ENCODE assay signal across 8 cellular contexts in the genomic region with DNA sequence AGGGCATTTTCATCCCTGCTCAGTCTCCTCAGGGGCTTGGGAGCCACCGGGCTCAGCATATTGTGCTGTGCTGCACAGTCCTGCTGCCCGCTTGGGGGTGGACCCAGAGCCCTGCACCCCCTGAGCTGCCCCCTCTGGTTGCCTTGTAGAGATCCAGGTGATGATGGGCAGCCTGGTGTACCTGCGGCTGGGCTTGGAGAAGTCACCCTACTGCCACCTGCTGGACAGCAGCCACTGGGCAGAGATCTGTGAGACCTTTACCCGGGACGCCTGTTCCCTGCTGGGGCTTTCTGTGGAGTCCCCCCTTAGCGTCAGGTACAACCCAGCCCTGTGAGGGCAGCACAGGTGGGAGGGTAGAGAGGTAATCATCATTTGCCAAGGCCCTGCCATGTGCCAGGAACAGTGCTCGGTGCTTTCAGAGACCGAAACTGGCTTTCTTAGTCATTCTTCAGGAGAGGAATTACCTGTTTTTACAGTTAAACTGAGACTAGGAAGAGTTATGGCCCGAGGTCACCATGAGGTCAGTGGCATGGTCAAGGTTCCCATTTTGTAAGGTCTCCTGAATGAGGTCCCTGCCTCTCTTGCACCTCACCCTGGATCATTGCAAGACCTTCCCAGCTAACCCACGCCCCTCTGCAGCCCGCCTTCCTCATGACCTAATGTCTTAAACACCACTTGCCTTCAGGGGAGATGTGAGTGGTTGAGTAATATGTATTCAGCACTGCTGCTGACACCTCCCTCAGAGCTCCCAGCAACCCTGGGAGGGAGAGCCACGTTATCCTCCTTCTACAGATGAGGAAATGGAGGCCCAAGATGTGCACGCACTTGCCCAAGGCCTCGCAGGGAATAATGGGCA. TPM values are rescaled to one million over a fixed set of nuclear protein-coding genes. Genes with fewer than 3 reads are reported as not detected.
A peak's percentile ranks its signal among the peaks of the same experiment; 100 is the strongest.
DNase-seq lines count a peak whose midpoint lies in the region; ATAC-seq and TF ChIP-seq lines count a peak whose summit lies in the region.

No MANE protein-coding gene starts in this region.

- H3K36me3 ChIP-seq in thoracic aorta, result peaks cover 72% of the 10 kb centered on the region

- no peaks in the 10 kb centered on the region for H3K27me3 Mint-ChIP-seq in activated CD4-positive, alpha-beta memory T cell treated with anti-CD3 and anti-CD28 coated beads for 36 hours
- H3K27me3 Mint-ChIP-seq in effector memory CD8-positive, alpha-beta T cell, result no peaks in the 10 kb centered on the region
- no peaks in the 10 kb centered on the region for H3K27me3 Mint-ChIP-seq in nephron progenitor cell (ENCODE audit: low read depth, poor library complexity)

- no peaks in the 10 kb centered on the region for H3K27me3 ChIP-seq in thoracic aorta (replicated peaks; ENCODE audit: insufficient read depth)

- no peak overlapping the region for H3K4me3 ChIP-seq in thoracic aorta

- CTCF ChIA-PET in activated CD4-positive, alpha-beta memory T cell treated with anti-CD3 and anti-CD28 coated beads for 36 hours (lab: Charles Lee), result interaction anchor here (1.0 to 8.8 kb wide), 5 partner anchors 10 to 70 kb away, joined by 4 to 117 read pairs (median 6); no protein-coding TSS in a partner anchor

- ATAC-seq in HG02852 (IDR thresholded peaks at IDR 0.05; ENCODE audit: unreplicated experiment) (peak; percentile 45), thoracic aorta (ENCODE audit: insufficient number of reproducible peaks, low FRiP score, low read depth) (no peak), HG03439 (IDR thresholded peaks at IDR 0.05; ENCODE audit: unreplicated experiment) (no peak)
- ATAC-seq in effector memory CD8-positive, alpha-beta T cell (replicated peaks), result peak; percentile 98

- no peaks in the 10 kb centered on the region for H3K9me3 ChIP-seq in thoracic aorta

- H3K4me1 ChIP-seq in thoracic aorta (ENCODE audit: control insufficient read depth in 1 of 2, low read depth in 2 of 2), result peaks cover 0 to 2% of the 10 kb centered on the region in 2 donors

- peak; percentile 75 for DNase-seq in GM10266 (ENCODE audit: extremely low spot score)
- DNase-seq in NCI-H460 (ENCODE audit: extremely low read depth, low read depth), result peak; percentile 51
- DNase-seq in activated CD4-positive, alpha-beta memory T cell treated with anti-CD3 and anti-CD28 coated beads for 36 hours, result peak; percentile 80
- peak; percentile 69 to 74 (median 74) for DNase-seq in effector memory CD8-positive, alpha-beta T cell
- DNase-seq in nephron progenitor cell, result peak; percentile 73
- no peak for DNase-seq in thoracic aorta (ENCODE audit: low spot score)

- H3K4me3 Mint-ChIP-seq in activated CD4-positive, alpha-beta memory T cell treated with anti-CD3 and anti-CD28 coated beads for 36 hours, result no peak overlapping the region
- H3K4me3 Mint-ChIP-seq in effector memory CD8-positive, alpha-beta T cell, result no peak overlapping the region
- no peak overlapping the region for H3K4me3 Mint-ChIP-seq in nephron progenitor cell

- H3K4me1 Mint-ChIP-seq in activated CD4-positive, alpha-beta memory T cell treated with anti-CD3 and anti-CD28 coated beads for 36 hours (ENCODE audit: low read depth), result peaks cover 42% of the 10 kb centered on the region
- H3K4me1 Mint-ChIP-seq in effector memory CD8-positive, alpha-beta T cell (ENCODE audit: low read depth in 2 of 2), result no peaks in the 10 kb centered on the region
- no peaks in the 10 kb centered on the region for H3K4me1 Mint-ChIP-seq in nephron progenitor cell

- no peak overlapping the region for H3K27ac ChIP-seq in thoracic aorta

- H3K9me3 Mint-ChIP-seq in activated CD4-positive, alpha-beta memory T cell treated with anti-CD3 and anti-CD28 coated beads for 36 hours, result no peaks in the 10 kb centered on the region
- no peaks in the 10 kb centered on the region for H3K9me3 Mint-ChIP-seq in effector memory CD8-positive, alpha-beta T cell
- no peaks in the 10 kb centered on the region for H3K9me3 Mint-ChIP-seq in nephron progenitor cell

- peak overlapping the region; percentile 56 for H3K27ac Mint-ChIP-seq in activated CD4-positive, alpha-beta memory T cell treated with anti-CD3 and anti-CD28 coated beads for 36 hours
- no peak overlapping the region for H3K27ac Mint-ChIP-seq in effector memory CD8-positive, alpha-beta T cell
- H3K27ac Mint-ChIP-seq in nephron progenitor cell, result no peak overlapping the region

- peaks cover 67% of the 10 kb centered on the region for H3K36me3 Mint-ChIP-seq in activated CD4-positive, alpha-beta memory T cell treated with anti-CD3 and anti-CD28 coated beads for 36 hours
- H3K36me3 Mint-ChIP-seq in effector memory CD8-positive, alpha-beta T cell (ENCODE audit: insufficient read depth), result peaks cover 53% of the 10 kb centered on the region
- H3K36me3 Mint-ChIP-seq in nephron progenitor cell (ENCODE audit: low read depth), result peaks cover 38% of the 10 kb centered on the region

- peak; percentile 89 for TF ChIP-seq CTCF in GM10266 (IDR thresholded peaks at IDR 0.05; ENCODE audit: control insufficient read depth, insufficient read depth, low read depth, missing control alignments)
- TF ChIP-seq CTCF in nephron progenitor cell (IDR thresholded peaks at IDR 0.05), result peak; percentile 78
- TF ChIP-seq CTCF in thoracic aorta (IDR thresholded peaks at IDR 0.05), result peak; percentile 44

- intact Hi-C loops in activated CD4-positive, alpha-beta memory T cell treated with anti-CD3 and anti-CD28 coated beads for 36 hours (cut with micrococcal nuclease), result loop anchor here (1.0 kb wide), 3 partner anchors 18 to 70 kb away; no protein-coding TSS in a partner anchor

- POLR2A ChIA-PET in activated CD4-positive, alpha-beta memory T cell treated with anti-CD3 and anti-CD28 coated beads for 36 hours (lab: Charles Lee), result interaction anchor here (0.6 kb wide), 1 partner anchor 28 kb away, joined by 4 read pairs; no protein-coding TSS in a partner anchor

RNA-seq across cellular contexts. Expression of gene NHP2, which starts 7.5 kb away (rescaled TPM):
- 288 and 307 TPM in 2 replicates for total RNA-seq in NCI-H460 (2014; rRNA removed; shearing (Covaris generic))
- 259 and 286 TPM in 2 replicates for polyA plus RNA-seq in NCI-H460 (2014; cell fraction: nucleus; rRNA removed)
- total RNA-seq in activated CD4-positive, alpha-beta memory T cell treated with anti-CD3 and anti-CD28 coated beads for 36 hours, result 100 to 1,000 TPM; 231 to 246 TPM
- total RNA-seq in thoracic aorta, result 100 to 1,000 TPM in 1 of 2 donors, 10 to 100 TPM in 1; 99.4 to 107 TPM

RNA-seq across cellular contexts. Expression of gene RMND5B, which starts 15.4 kb away (rescaled TPM):
- 24.1 and 25.2 TPM in 2 replicates for total RNA-seq in NCI-H460 (2014; rRNA removed; shearing (Covaris generic))
- polyA plus RNA-seq in NCI-H460 (2014; cell fraction: nucleus; rRNA removed), result 64.2 and 118 TPM in 2 replicates
- 10 to 100 TPM; 32.0 to 34.9 TPM for total RNA-seq in activated CD4-positive, alpha-beta memory T cell treated with anti-CD3 and anti-CD28 coated beads for 36 hours
- total RNA-seq in thoracic aorta, result 10 to 100 TPM; 45.0 to 59.4 TPM

RNA-seq across cellular contexts. Expression of gene N4BP3, which starts 32.9 kb away (rescaled TPM):
- 0.27 and 0.38 TPM in 2 replicates for total RNA-seq in NCI-H460 (2014; rRNA removed; shearing (Covaris generic))
- polyA plus RNA-seq in NCI-H460 (2014; cell fraction: nucleus; rRNA removed), result 0.42 and 0.97 TPM in 2 replicates
- total RNA-seq in activated CD4-positive, alpha-beta memory T cell treated with anti-CD3 and anti-CD28 coated beads for 36 hours, result 1 to 10 TPM; 3.2 TPM
- under 1 TPM in 1 of 2 donors, not detected in 1; 0.07 TPM for total RNA-seq in thoracic aorta

RNA-seq across cellular contexts. Expression of gene GMCL2, which starts 41.0 kb away (rescaled TPM):
- total RNA-seq in NCI-H460 (2014; rRNA removed; shearing (Covaris generic)), result not detected in 2 replicates
- polyA plus RNA-seq in NCI-H460 (2014; cell fraction: nucleus; rRNA removed), result not detected in 2 replicates
- not detected for total RNA-seq in activated CD4-positive, alpha-beta memory T cell treated with anti-CD3 and anti-CD28 coated beads for 36 hours
- total RNA-seq in thoracic aorta, result not detected

RNA-seq across cellular contexts. Expression of gene HNRNPAB, which starts 58.1 kb away (rescaled TPM):
- 110 and 135 TPM in 2 replicates for total RNA-seq in NCI-H460 (2014; rRNA removed; shearing (Covaris generic))
- polyA plus RNA-seq in NCI-H460 (2014; cell fraction: nucleus; rRNA removed), result 187 and 206 TPM in 2 replicates
- 100 to 1,000 TPM; 313 to 316 TPM for total RNA-seq in activated CD4-positive, alpha-beta memory T cell treated with anti-CD3 and anti-CD28 coated beads for 36 hours
- 100 to 1,000 TPM in 1 of 2 donors, 10 to 100 TPM in 1; 66.3 to 124 TPM for total RNA-seq in thoracic aorta

Comparison
In these comparisons a context has a peak if more than half of its experiments do, and no peak if none do; other contexts are left out.
1. ATAC-seq: peak in HG02852 (single experiment) and effector memory CD8-positive, alpha-beta T cell (single experiment); none in thoracic aorta (single experiment) and HG03439 (single experiment).
2. Peak in every context shown above with its lines, with median percentiles within 50 percentile points of each other: CTCF ChIP-seq.